ENCODE assay signal across 26 cellular contexts in the genomic region with DNA sequence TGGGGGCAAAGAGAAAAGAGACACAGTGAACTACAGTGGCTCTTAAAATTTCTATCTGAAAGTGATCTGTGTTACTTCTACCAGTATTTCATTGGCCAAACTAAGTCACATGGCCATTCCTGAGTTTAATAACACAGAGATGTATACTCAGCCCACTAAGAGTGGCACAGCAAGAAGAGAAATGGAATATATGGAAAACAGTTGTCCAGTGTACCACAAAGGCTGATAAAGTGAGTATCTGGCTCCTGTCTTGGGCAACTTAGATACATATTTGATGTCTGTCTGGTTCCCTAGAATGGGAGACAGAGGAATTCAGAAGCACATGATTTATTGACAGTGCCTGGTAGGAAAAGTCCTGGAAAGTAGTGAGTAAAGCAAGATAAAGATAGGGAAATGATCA. TPM values are rescaled to one million over a fixed set of nuclear protein-coding genes. Genes with fewer than 3 reads are reported as not detected.
"Had no signal": no experiment of that assay in that cellular context is flagged by ENCODE, and none has a peak within 500 bp of the region (broad histone marks: within the 10 kb centered on the region; RNA-seq: fewer than 3 reads in every experiment).

No MANE protein-coding gene starts in this region.

- H3K36me3 ChIP-seq: adrenal gland, colonic mucosa, gastroesophageal sphincter, neural progenitor cell, prostate gland, right atrium auricular region had no signal

- H2AFZ ChIP-seq: neural progenitor cell had no signal

- ATAC-seq: body of pancreas; gastroesophageal sphincter; mucosa of descending colon; naive thymus-derived CD4-positive, alpha-beta T cell; stimulated activated naive CD8-positive, alpha-beta T cell treated with anti-CD3 and anti-CD28 coated beads, Interleukin-15, amount 100 ng/mL, for 72 hours; T-cell had no signal

- H3K4me3 ChIP-seq: adrenal gland, body of pancreas, colonic mucosa, gastroesophageal sphincter, mucosa of descending colon, neural progenitor cell, prostate gland, right atrium auricular region, skin epidermis had no signal

- H3K27me3 Mint-ChIP-seq: activated naive CD4-positive, alpha-beta T cell treated with anti-CD3 and anti-CD28 coated beads, Interleukin-2, amount 50 U/mL, for 24 hours; memory B cell; stimulated activated naive CD8-positive, alpha-beta T cell treated with anti-CD3 and anti-CD28 coated beads, Interleukin-15, amount 100 ng/mL, for 72 hours had no signal

- H3K4me2 ChIP-seq: neural progenitor cell had no signal

- H3K9ac ChIP-seq: neural progenitor cell had no signal

- H3K27me3 ChIP-seq: adrenal gland, body of pancreas, colonic mucosa, gastroesophageal sphincter, neural progenitor cell, right atrium auricular region had no signal

- DNase-seq: activated CD4-positive, alpha-beta T cell treated with anti-CD3 and anti-CD28 coated beads, Interleukin-2, amount 50 U/mL, for 1 hour; activated gamma-delta T cell; body of pancreas; caudate nucleus; colonic mucosa; endodermal cell; mucosa of descending colon; naive thymus-derived CD4-positive, alpha-beta T cell; stimulated activated CD4-positive, alpha-beta T cell treated with anti-CD3 and anti-CD28 coated beads, Interleukin-15, amount 100 ng/mL, for 24 hours; stimulated activated CD4-positive, alpha-beta T cell treated with anti-CD3 and anti-CD28 coated beads, Interleukin-2, amount 100 ng/mL, for 48 hours; stimulated activated naive CD8-positive, alpha-beta T cell treated with anti-CD3 and anti-CD28 coated beads, Interleukin-15, amount 100 ng/mL, for 72 hours; T-cell; T1000 had no signal

- H3K27ac ChIP-seq: body of pancreas, colonic mucosa, epithelial cell of prostate, gastroesophageal sphincter, neural progenitor cell, prostate gland, right atrium auricular region had no signal

- H3K4me1 ChIP-seq: body of pancreas, colonic mucosa, gastroesophageal sphincter, neural progenitor cell, prostate gland, right atrium auricular region had no signal

- H3K36me3 Mint-ChIP-seq: activated naive CD4-positive, alpha-beta T cell treated with anti-CD3 and anti-CD28 coated beads, Interleukin-2, amount 50 U/mL, for 24 hours; memory B cell; neural progenitor cell; T-cell had no signal

- H3K9me3 ChIP-seq: adrenal gland, body of pancreas, colonic mucosa, gastroesophageal sphincter, mucosa of descending colon, prostate gland, right atrium auricular region had no signal

- H3K27ac Mint-ChIP-seq: activated naive CD4-positive, alpha-beta T cell treated with anti-CD3 and anti-CD28 coated beads, Interleukin-2, amount 50 U/mL, for 24 hours; endodermal cell; memory B cell; naive thymus-derived CD4-positive, alpha-beta T cell; neural progenitor cell; stimulated activated naive CD8-positive, alpha-beta T cell treated with anti-CD3 and anti-CD28 coated beads, Interleukin-15, amount 100 ng/mL, for 72 hours; T-cell had no signal

- H3K4me3 Mint-ChIP-seq: activated naive CD4-positive, alpha-beta T cell treated with anti-CD3 and anti-CD28 coated beads, Interleukin-2, amount 50 U/mL, for 24 hours; endodermal cell; memory B cell; naive thymus-derived CD4-positive, alpha-beta T cell; neural progenitor cell; stimulated activated naive CD8-positive, alpha-beta T cell treated with anti-CD3 and anti-CD28 coated beads, Interleukin-15, amount 100 ng/mL, for 72 hours; T-cell had no signal

- H3K9me3 Mint-ChIP-seq: activated naive CD4-positive, alpha-beta T cell treated with anti-CD3 and anti-CD28 coated beads, Interleukin-2, amount 50 U/mL, for 24 hours; neural progenitor cell; stimulated activated naive CD8-positive, alpha-beta T cell treated with anti-CD3 and anti-CD28 coated beads, Interleukin-15, amount 100 ng/mL, for 72 hours; T-cell had no signal

RNA-seq across cellular contexts. Expression of gene PON1, which starts 10.1 kb away (rescaled TPM):
- total RNA-seq: activated CD8-positive, alpha-beta memory T cell treated with anti-CD3 and anti-CD28 coated beads for 36 hours; colonic mucosa; fibroblast of lung; gastroesophageal sphincter; mucosa of descending colon; naive thymus-derived CD4-positive, alpha-beta T cell; osteocyte; right atrium auricular region; temporal lobe had no signal
- polyA plus RNA-seq: fibroblast of lung; naive thymus-derived CD4-positive, alpha-beta T cell had no signal
